Comparison of ENCODE assay signal across 8 cellular contexts in genomic region chr4:14168919-14169318, GRCh38.
A peak's percentile ranks its signal among the peaks of the same experiment; 100 is the strongest.
DNase-seq lines count a peak whose midpoint lies in the region; ATAC-seq and TF ChIP-seq lines count a peak whose summit lies in the region.

No MANE protein-coding gene starts in this region.

- intact Hi-C loops in PC-3 (cut with micrococcal nuclease): loop anchor here (2.0 kb wide), 1 partner anchor 512 kb away; no protein-coding TSS in a partner anchor
- intact Hi-C loops in heart left ventricle (cut with DNase I): no loop called here

- H3K4me2 ChIP-seq in PC-3 (ENCODE audit: low read length): peak overlapping the region; percentile 77

- no peak overlapping the region for H2AFZ ChIP-seq in PC-3 (ENCODE audit: low read length)

- POLR2A ChIA-PET in PC-3 (lab: Charles Lee; ENCODE audit: unreplicated experiment): interaction anchor here (0.5 to 0.6 kb wide), 2 partner anchors 338 to 419 kb away, joined by 3 to 15 read pairs; no protein-coding TSS in a partner anchor

- H3K4me1 ChIP-seq in PC-3 (ENCODE audit: insufficient read depth, low read length): peaks cover 27% of the 10 kb centered on the region
- peaks cover 0 to 16% (median 9%) of the 10 kb centered on the region in 12 donors for H3K4me1 ChIP-seq in heart left ventricle

- H3K79me2 ChIP-seq in PC-3 (ENCODE audit: low read length): no peaks in the 10 kb centered on the region

- H3K36me3 ChIP-seq in PC-3 (ENCODE audit: low read depth, low read length) (no peaks in the 10 kb centered on the region), heart left ventricle (no peaks in the 10 kb centered on the region)

- H4K20me1 ChIP-seq in PC-3 (ENCODE audit: low read length): no peaks in the 10 kb centered on the region

- ATAC-seq in GM18861 (IDR thresholded peaks at IDR 0.05; ENCODE audit: unreplicated experiment) (peak; percentile 81), HG03108 (IDR thresholded peaks at IDR 0.05; ENCODE audit: unreplicated experiment) (peak; percentile 68), PC-3 (peak; percentile 87), heart left ventricle (peak in 1 of 4 donors; percentile 32)

- H3K4me3 ChIP-seq in PC-3 (ENCODE audit: low read length): peak overlapping the region; percentile 10; the same call in 1 of the 2 replicates
- no peak overlapping the region for H3K4me3 ChIP-seq in heart left ventricle

- CTCF ChIA-PET in PC-3 (lab: Charles Lee): no interaction called here

- TF ChIP-seq CTCF in PC-3 (conservative IDR thresholded peaks at IDR 0.05; ENCODE audit: low read depth, low read length): no peak
- no peak for TF ChIP-seq CTCF in heart left ventricle (IDR thresholded peaks at IDR 0.05)

- H3K27ac ChIP-seq in PC-3 (ENCODE audit: low read length) (peak overlapping the region; percentile 99), heart left ventricle (no peak overlapping the region)

- peaks cover 7% of the 10 kb centered on the region for H3F3A ChIP-seq in PC-3 (ENCODE audit: low read length, unreplicated experiment)

- WGBS in heart left ventricle, 4 donors: 19 to 23% (median 22%) methylated on average over 5 of the region's 5 CpGs

- H3K27me3 ChIP-seq in PC-3 (ENCODE audit: low read length) (no peaks in the 10 kb centered on the region), heart left ventricle (no peaks in the 10 kb centered on the region)

- peak; percentile 67 for DNase-seq in A172 (ENCODE audit: low spot score)
- peak; percentile 97 for DNase-seq in PC-3
- peak in 4 of 5 donors; percentile 41 to 56 (median 50) for DNase-seq in heart left ventricle
- no peak for DNase-seq in cortex of kidney (lab: John Stamatoyannopoulos, UW)
- DNase-seq in activated CD4-positive, alpha-beta T cell treated with anti-CD3 and anti-CD28 coated beads for 1 hour: no peak
- DNase-seq in GM19238 (ENCODE audit: insufficient read length, low spot score): no peak

- no peak for TF ChIP-seq POLR2A in heart left ventricle (IDR thresholded peaks at IDR 0.05)

- H3K9me3 ChIP-seq in PC-3 (ENCODE audit: low read length) (no peaks in the 10 kb centered on the region), heart left ventricle (no peaks in the 10 kb centered on the region)

- no TSS peak for BruUV-seq in PC-3 (replicated peaks; lab: Mats Ljungman, UMichigan)

- H3K9ac ChIP-seq in PC-3 (ENCODE audit: low read length): peak overlapping the region; percentile 89

- H3K9me2 ChIP-seq in PC-3 (replicated peaks; ENCODE audit: low read length): no peaks in the 10 kb centered on the region

Comparison
In these comparisons a context has a peak if more than half of its experiments do, and no peak if none do; other contexts are left out.
1. DNase-seq: peak in A172 (single experiment), PC-3 (single experiment) and heart left ventricle (4 of 5); none in cortex of kidney (single experiment), activated CD4-positive, alpha-beta T cell treated with anti-CD3 and anti-CD28 coated beads for 1 hour (single experiment) and GM19238 (single experiment).